8 cellular contexts compared by ENCODE assay signal in genomic region chr5:77492653-77493000, GRCh38. TPM values are rescaled to one million over a fixed set of nuclear protein-coding genes. Genes with fewer than 3 reads are reported as not detected.
DNase-seq lines count a peak whose midpoint lies in the region; ATAC-seq and TF ChIP-seq lines count a peak whose summit lies in the region.

No MANE protein-coding gene starts in this region.

- no peaks in the 10 kb centered on the region for H3K36me3 ChIP-seq in IMR-90 (ENCODE audit: control insufficient read depth, insufficient read depth, low read length)
- no peaks in the 10 kb centered on the region for H3K36me3 ChIP-seq in colonic mucosa
- peaks cover 2 to 9% of the 10 kb centered on the region in 2 donors for H3K36me3 ChIP-seq in neuronal stem cell (replicated peaks in 1 of 2; ENCODE audit: control insufficient read depth in 2 of 2, insufficient read depth in 2 of 2, low read length in 2 of 2)
- peaks cover 2% of the 10 kb centered on the region for H3K36me3 ChIP-seq in H7 (replicated peaks; ENCODE audit: control insufficient read depth, insufficient read depth, low read length)

- H3K14ac ChIP-seq in IMR-90 (replicated peaks; ENCODE audit: low read depth, low read length), result peak overlapping the region; percentile 86; the same call in 1 of the 2 replicates
- no peak overlapping the region for H3K14ac ChIP-seq in neuronal stem cell (ENCODE audit: low read length)

- POLR2A ChIA-PET in IMR-90 (lab: Charles Lee; ENCODE audit: unreplicated experiment), result no interaction called here

- peak overlapping the region; percentile 59; the same call in 1 of the 2 replicates for H3K56ac ChIP-seq in IMR-90 (ENCODE audit: extremely low read depth, insufficient read depth, low read length)

- H3K4me1 ChIP-seq in IMR-90 (ENCODE audit: control insufficient read depth, insufficient read depth, low read length) (peaks cover 2% of the 10 kb centered on the region), colonic mucosa (no peaks in the 10 kb centered on the region), neuronal stem cell (ENCODE audit: control insufficient read depth in 2 of 2, insufficient read depth in 1 of 2, low read depth in 1 of 2, low read length in 2 of 2) (peaks cover 0 to 1% of the 10 kb centered on the region in 2 donors)

- peak overlapping the region; percentile 56; the same call in 1 of the 2 replicates for H3K27ac ChIP-seq in IMR-90 (ENCODE audit: insufficient read depth, low read length)
- H3K27ac ChIP-seq in colonic mucosa, result peak overlapping the region; percentile 92
- no peak overlapping the region for H3K27ac ChIP-seq in neuronal stem cell (replicated peaks; ENCODE audit: low read length)

- no peak overlapping the region for H2AK5ac ChIP-seq in IMR-90 (ENCODE audit: low read depth, low read length)
- no peak overlapping the region for H2AK5ac ChIP-seq in neuronal stem cell (ENCODE audit: low read depth, low read length)

- H3K79me1 ChIP-seq in IMR-90 (ENCODE audit: low read depth in 1 of 2, low read length in 2 of 2) (peaks cover 9 to 22% of the 10 kb centered on the region in 2 experiments), neuronal stem cell (ENCODE audit: low read depth, low read length) (peaks cover 2% of the 10 kb centered on the region)

- H4K91ac ChIP-seq in IMR-90 (ENCODE audit: insufficient read depth, low read depth, low read length) (peak overlapping the region; percentile 71; the same call in 1 of the 2 replicates), neuronal stem cell (ENCODE audit: low read depth, low read length, poor library complexity) (no peak overlapping the region)

- no peak overlapping the region for H2BK12ac ChIP-seq in neuronal stem cell (ENCODE audit: low read length)

- peak overlapping the region; percentile 83 to 95 for H4K8ac ChIP-seq in IMR-90 (ENCODE audit: low read depth in 2 of 2, low read length in 2 of 2)
- no peak overlapping the region for H4K8ac ChIP-seq in neuronal stem cell (ENCODE audit: low read depth, low read length)

- H3K23ac ChIP-seq in IMR-90 (ENCODE audit: low read depth, low read length), result peak overlapping the region; percentile 57; the same call in 1 of the 2 replicates
- H3K23ac ChIP-seq in neuronal stem cell (ENCODE audit: low read depth, low read length, poor library complexity), result no peak overlapping the region

- no peaks in the 10 kb centered on the region for H3K9me3 ChIP-seq in IMR-90 (ENCODE audit: control insufficient read depth, insufficient read depth, low read length)
- no peaks in the 10 kb centered on the region for H3K9me3 ChIP-seq in colonic mucosa
- H3K9me3 ChIP-seq in neuronal stem cell (replicated peaks in 1 of 2; ENCODE audit: control insufficient read depth in 2 of 2, insufficient read depth in 1 of 2, low read depth in 1 of 2, low read length in 2 of 2), result no peaks in the 10 kb centered on the region

- H3K4ac ChIP-seq in IMR-90 (ENCODE audit: low read depth, low read length) (peak overlapping the region; percentile 83), neuronal stem cell (ENCODE audit: low read length) (no peak overlapping the region)

- peak overlapping the region; percentile 82; the same call in 1 of the 3 replicates for H2BK15ac ChIP-seq in IMR-90 (ENCODE audit: low read depth, low read length)
- H2BK15ac ChIP-seq in neuronal stem cell (ENCODE audit: low read length), result no peak overlapping the region

- CTCF ChIA-PET in IMR-90 (lab: Yijun Ruan, JAX), result interaction anchor here (0.6 to 2.3 kb wide), 14 partner anchors 9 to 416 kb away, joined by 3 to 13 read pairs (median 4); no protein-coding TSS in a partner anchor

- no peak overlapping the region; the same call in 1 of the 2 replicates for H2BK20ac ChIP-seq in IMR-90 (ENCODE audit: low read depth, low read length)

- H3K9ac ChIP-seq in IMR-90 (ENCODE audit: low read depth, low read length), result peak overlapping the region; percentile 71
- peak overlapping the region in 1 of 2 donors; percentile 85 for H3K9ac ChIP-seq in colonic mucosa (ENCODE audit: low read depth in 2 of 2, low read length in 2 of 2)
- no peak overlapping the region for H3K9ac ChIP-seq in neuronal stem cell (ENCODE audit: low read depth, low read length, poor library complexity)

- H2BK5ac ChIP-seq in IMR-90 (ENCODE audit: low read depth, low read length, poor library complexity, severe bottlenecking) (peak overlapping the region; percentile 51), neuronal stem cell (ENCODE audit: low read length) (no peak overlapping the region)

- H3K4me3 ChIP-seq in IMR-90 (ENCODE audit: insufficient read depth, low read depth, low read length) (peak overlapping the region; percentile 42; the same call in 1 of the 2 replicates), colonic mucosa (peak overlapping the region; percentile 84), neuronal stem cell (ENCODE audit: low read length in 2 of 2) (peak overlapping the region; percentile 7 to 67), H7 (ENCODE audit: insufficient read depth, low read depth, low read length) (no peak overlapping the region; the same call in 1 of the 2 replicates)

- in situ Hi-C loops in IMR-90 (cut with MboI; ENCODE audit: low sequenced_read_pairs), result loop anchor here (5.0 kb wide), 1 partner anchor 345 kb away; no protein-coding TSS in a partner anchor

- H2AFZ ChIP-seq in IMR-90 (replicated peaks; ENCODE audit: low read length, poor library complexity) (peak overlapping the region; percentile 95), neuronal stem cell (ENCODE audit: low read length) (peak overlapping the region; percentile 100)

- peaks cover 3% of the 10 kb centered on the region for H3K9me1 ChIP-seq in IMR-90 (ENCODE audit: insufficient read depth, low read length)

- no peak for TF ChIP-seq CTCF in IMR-90 (conservative IDR thresholded peaks at IDR 0.05; ENCODE audit: low read depth, low read length)
- TF ChIP-seq CTCF in colonic mucosa (IDR thresholded peaks at IDR 0.05), result peak; percentile 8
- TF ChIP-seq CTCF in GM10266 (IDR thresholded peaks at IDR 0.05; ENCODE audit: control insufficient read depth, insufficient read depth, low read depth, missing control alignments), result no peak

- dilution Hi-C loops in IMR-90 (cut with HindIII; ENCODE audit: low sequenced_read_pairs, unreplicated experiment), result no loop called here

- H3K18ac ChIP-seq in IMR-90 (ENCODE audit: low read depth, low read length), result no peak overlapping the region
- no peak overlapping the region for H3K18ac ChIP-seq in neuronal stem cell (ENCODE audit: low read length)

- BruUV-seq in IMR-90 (replicated peaks; lab: Mats Ljungman, UMichigan), result no TSS peak

- TF ChIP-seq POLR2A in IMR-90 (IDR thresholded peaks at IDR 0.05; ENCODE audit: low read depth, low read length), result no peak

- H3K27me3 ChIP-seq in IMR-90 (ENCODE audit: control insufficient read depth, insufficient read depth, low read length), result no peaks in the 10 kb centered on the region; the same call in 1 of the 2 replicates
- H3K27me3 ChIP-seq in colonic mucosa, result no peaks in the 10 kb centered on the region
- peaks cover 0 to 19% (median 0%) of the 10 kb centered on the region in 3 experiments for H3K27me3 ChIP-seq in neuronal stem cell (ENCODE audit: control insufficient read depth in 3 of 3, insufficient read depth in 3 of 3, low read depth in 1 of 3, low read length in 3 of 3)
- peaks cover 6% of the 10 kb centered on the region for H3K27me3 ChIP-seq in H7 (ENCODE audit: control insufficient read depth, insufficient read depth, low read length)

- no peak for TF ChIP-seq RAD21 in IMR-90 (IDR thresholded peaks at IDR 0.05; ENCODE audit: low read length)

- no peaks in the 10 kb centered on the region for H4K20me1 ChIP-seq in IMR-90 (ENCODE audit: insufficient read depth, low read length)

- ATAC-seq in GM21390 (IDR thresholded peaks at IDR 0.05; ENCODE audit: unreplicated experiment), result peak; percentile 3
- ATAC-seq in IMR-90 (ENCODE audit: low read depth), result peak; percentile 2

- H4K5ac ChIP-seq in IMR-90 (ENCODE audit: low read depth, low read length), result peak overlapping the region; percentile 66

- peak overlapping the region; percentile 65; the same call in 1 of the 2 replicates for H2BK120ac ChIP-seq in IMR-90 (ENCODE audit: low read depth, low read length)
- no peak overlapping the region for H2BK120ac ChIP-seq in neuronal stem cell (ENCODE audit: low read depth, low read length)

- no CpG with 5 or more reads among the region's 4 CpGs for WGBS in IMR-90 (ENCODE audit: extremely low coverage in 2 of 2, insufficient read length in 1 of 2), 2 experiments
- no CpG with 5 or more reads among the region's 4 CpGs for WGBS in neuronal stem cell (ENCODE audit: extremely low coverage in 2 of 2, insufficient read length in 2 of 2, insufficient replicate concordance in 1 of 2), 2 donors

- intact Hi-C loops in IMR-90 (cut with micrococcal nuclease), result loop anchor here (1.0 to 5.0 kb wide), 8 partner anchors 65 to 885 kb away; partner anchors contain the start of gene ZBED3
- intact Hi-C loops in colonic mucosa (cut with DNase I), result loop anchor here (2.0 kb wide), 1 partner anchor 346 kb away; no protein-coding TSS in a partner anchor

- DNase-seq in IMR-90, result no peak
- DNase-seq in colonic mucosa, result no peak
- no peak for DNase-seq in neuronal stem cell (ENCODE audit: low spot score)
- DNase-seq in H7, result no peak
- DNase-seq in stimulated activated naive CD4-positive, alpha-beta T cell treated with Interleukin-2 at 50 U/mL for 16 hours (lab: John Stamatoyannopoulos, UW), result no peak
- DNase-seq in GM10266 (ENCODE audit: extremely low spot score), result no peak
- no peak for DNase-seq in H4 (ENCODE audit: low spot score)

- H3K4me2 ChIP-seq in IMR-90 (ENCODE audit: low read depth, low read length) (peak overlapping the region; percentile 80), neuronal stem cell (ENCODE audit: insufficient read depth, low read length, poor library complexity, severe bottlenecking) (no peak overlapping the region)

- no peak overlapping the region for H2AK9ac ChIP-seq in IMR-90 (replicated peaks; ENCODE audit: low read depth, low read length, poor library complexity)

TF ChIP-seq in IMR-90, 13 proteins besides CTCF, POLR2A, EP300 and RAD21 (continues in another document):
- TF ChIP-seq CEBPB (IDR thresholded peaks at IDR 0.05; ENCODE audit: low read depth, low read length) (no peak), SMC3 (IDR thresholded peaks at IDR 0.05; ENCODE audit: low read depth, low read length) (no peak), MAZ (IDR thresholded peaks at IDR 0.05; ENCODE audit: borderline replicate concordance, low read depth, low read length) (no peak), BHLHE40 (IDR thresholded peaks at IDR 0.05; ENCODE audit: low read depth, low read length) (no peak), RFX5 (IDR thresholded peaks at IDR 0.05; ENCODE audit: low read depth, low read length) (no peak), MXI1 (IDR thresholded peaks at IDR 0.05; ENCODE audit: borderline replicate concordance, low read depth, low read length) (no peak), MAFK (IDR thresholded peaks at IDR 0.05; ENCODE audit: low read depth, low read length) (no peak)

RNA-seq across cellular contexts. Expression of gene WDR41, which starts 0.5 kb away (rescaled TPM):
- 72.1 and 104 TPM in 2 replicates for total RNA-seq in IMR-90 (2012; rRNA removed)
- 36.3 and 38.1 TPM in 2 replicates for polyA plus RNA-seq in IMR-90 (2012; rRNA removed)
- 7.4 and 19.6 TPM in 2 replicates for polyA plus RNA-seq in IMR-90 (2012; cell fraction: cytosol; rRNA removed)
- 4.3 and 26.8 TPM in 2 replicates for polyA plus RNA-seq in IMR-90 (2012; cell fraction: nucleus; rRNA removed; ENCODE audit: low replicate concordance)
- 10 to 100 TPM; 23.4 to 24.1 TPM for total RNA-seq in colonic mucosa
- polyA plus RNA-seq in neuronal stem cell (2013, experiment 1 of 2), result 39.2 TPM
- 37.5 TPM for polyA plus RNA-seq in neuronal stem cell (2013, experiment 2 of 2)
- 53.1 and 64.9 TPM in 2 replicates for total RNA-seq in H7 (2014; rRNA removed; shearing (Covaris generic))
- total RNA-seq in H4 (2014; rRNA removed; shearing (Covaris generic)), result 110 and 115 TPM in 2 replicates
